In genomic region chr12:64695550-64695949, GRCh38 we compare ENCODE assay signal across 12 cellular contexts.
DNase-seq lines count a peak whose midpoint lies in the region; ATAC-seq and TF ChIP-seq lines count a peak whose summit lies in the region.
"Had no signal": no experiment of that assay in that cellular context is flagged by ENCODE, and none has a peak within 500 bp of the region (broad histone marks: within the 10 kb centered on the region; RNA-seq: fewer than 3 reads in every experiment).

No MANE protein-coding gene starts in this region.

- CTCF ChIA-PET in T-cell (lab: Charles Lee) = interaction anchor here (0.7 to 5.0 kb wide), 9 partner anchors 15 to 146 kb away, joined by 3 to 110 read pairs (median 3); partner anchors contain the start of gene RASSF3 (in 1 of the 2)

- no peak overlapping the region for H3K4me3 ChIP-seq in esophagus muscularis mucosa
- no peak overlapping the region for H3K4me3 ChIP-seq in stomach
- no peak overlapping the region for H3K4me3 ChIP-seq in hepatocyte
- H3K4me3 ChIP-seq: adrenal gland, thyroid gland had no signal

- H3K79me2 ChIP-seq in hepatocyte = no peaks in the 10 kb centered on the region

- WGBS in esophagus muscularis mucosa = 75% methylated on average over 5 of the region's 5 CpGs
- WGBS in stomach, 5 donors = 70 to 79% (median 72%) methylated on average over 5 of the region's 5 CpGs
- WGBS in hepatocyte (ENCODE audit: low lambda C conversion rate, missing lambda C conversion rate) = 69% methylated on average over 5 of the region's 5 CpGs

- TF ChIP-seq POLR2A in esophagus muscularis mucosa (IDR thresholded peaks at IDR 0.05; ENCODE audit: low read depth) (no peak), stomach (IDR thresholded peaks at IDR 0.05) (no peak)

- H3K9me3 Mint-ChIP-seq in activated CD4-positive, alpha-beta T cell treated with anti-CD3 and anti-CD28 coated beads, Interleukin-2, amount 10 ng/mL, durations not matched to agents 24 days and 14 days = no peaks in the 10 kb centered on the region
- H3K9me3 Mint-ChIP-seq in T-cell = no peaks in the 10 kb centered on the region

- no peaks in the 10 kb centered on the region for H4K20me1 ChIP-seq in hepatocyte (ENCODE audit: insufficient read depth, poor library complexity, severe bottlenecking)

- intact Hi-C loops in activated CD4-positive, alpha-beta T cell treated with anti-CD3 and anti-CD28 coated beads, Interleukin-2, amount 10 ng/mL, durations not matched to agents 24 days and 14 days (cut with micrococcal nuclease) = no loop called here
- intact Hi-C loops in esophagus muscularis mucosa (cut with DNase I) = loop anchor here (2.0 to 5.0 kb wide), 2 partner anchors 85 to 243 kb away; partner anchors contain the start of genes RASSF3 and TBK1
- intact Hi-C loops in stomach (cut with DNase I; ENCODE audit: low total_unique reads) = no loop called here

- peaks cover 52% of the 10 kb centered on the region for H3K4me1 Mint-ChIP-seq in activated CD4-positive, alpha-beta T cell treated with anti-CD3 and anti-CD28 coated beads, Interleukin-2, amount 10 ng/mL, durations not matched to agents 24 days and 14 days
- H3K4me1 Mint-ChIP-seq in T-cell = peaks cover 75 to 81% (median 79%) of the 10 kb centered on the region in 3 donors

- H3K9me3 ChIP-seq in esophagus muscularis mucosa (no peaks in the 10 kb centered on the region), stomach (no peaks in the 10 kb centered on the region), hepatocyte (ENCODE audit: low read depth) (no peaks in the 10 kb centered on the region)
- H3K9me3 ChIP-seq: adrenal gland, thyroid gland had no signal

- ATAC-seq in T-cell (replicated peaks in 1 of 4) (no peak), HG03442 (IDR thresholded peaks at IDR 0.05; ENCODE audit: unreplicated experiment) (no peak)

- H3K9me2 ChIP-seq in hepatocyte (replicated peaks; ENCODE audit: insufficient read depth) = no peaks in the 10 kb centered on the region

- no peak overlapping the region for H3K4me3 Mint-ChIP-seq in activated CD4-positive, alpha-beta T cell treated with anti-CD3 and anti-CD28 coated beads, Interleukin-2, amount 10 ng/mL, durations not matched to agents 24 days and 14 days
- peak overlapping the region in 1 of 3 donors; percentile 46 for H3K4me3 Mint-ChIP-seq in T-cell

- no peak for TF ChIP-seq EP300 in esophagus muscularis mucosa (IDR thresholded peaks at IDR 0.05)
- no peak for TF ChIP-seq EP300 in stomach (IDR thresholded peaks at IDR 0.05)

- H3K4me2 ChIP-seq in hepatocyte = no peak overlapping the region

- H3K27ac ChIP-seq in esophagus muscularis mucosa (replicated peaks in 1 of 4) (peak overlapping the region; percentile 22 to 44 (median 40)), stomach (peak overlapping the region in 4 of 5 donors; percentile 8 to 60 (median 20)), hepatocyte (no peak overlapping the region)
- H3K27ac ChIP-seq: thyroid gland had no signal

- H3K36me3 ChIP-seq in esophagus muscularis mucosa = peaks cover 7 to 39% (median 20%) of the 10 kb centered on the region in 4 donors
- peaks cover 9 to 48% (median 39%) of the 10 kb centered on the region in 4 donors for H3K36me3 ChIP-seq in stomach
- H3K36me3 ChIP-seq in hepatocyte (replicated peaks; ENCODE audit: insufficient read depth, low read depth) = no peaks in the 10 kb centered on the region
- H3K36me3 ChIP-seq: thyroid gland had no signal

- H3K4me1 ChIP-seq in esophagus muscularis mucosa (peaks cover 16 to 44% (median 41%) of the 10 kb centered on the region in 4 donors), stomach (peaks cover 0 to 68% (median 30%) of the 10 kb centered on the region in 4 donors), hepatocyte (ENCODE audit: insufficient read depth) (no peaks in the 10 kb centered on the region)

- H2AFZ ChIP-seq in hepatocyte = no peak overlapping the region

- POLR2A ChIA-PET in T-cell (lab: Charles Lee) = interaction anchor here (0.5 to 1.0 kb wide), 4 partner anchors 26 to 146 kb away, joined by 3 to 10 read pairs (median 4); partner anchors contain the start of gene RASSF3 (in 1 of the 2)

- H3K27ac Mint-ChIP-seq in activated CD4-positive, alpha-beta T cell treated with anti-CD3 and anti-CD28 coated beads, Interleukin-2, amount 10 ng/mL, durations not matched to agents 24 days and 14 days = peak overlapping the region; percentile 1
- H3K27ac Mint-ChIP-seq in T-cell = peak overlapping the region; percentile 92 to 93

- H3K27me3 Mint-ChIP-seq in activated CD4-positive, alpha-beta T cell treated with anti-CD3 and anti-CD28 coated beads, Interleukin-2, amount 10 ng/mL, durations not matched to agents 24 days and 14 days = no peaks in the 10 kb centered on the region
- H3K27me3 Mint-ChIP-seq in T-cell = no peaks in the 10 kb centered on the region

- no peaks in the 10 kb centered on the region for H3K27me3 ChIP-seq in esophagus muscularis mucosa
- no peaks in the 10 kb centered on the region for H3K27me3 ChIP-seq in stomach
- H3K27me3 ChIP-seq in hepatocyte = no peaks in the 10 kb centered on the region
- H3K27me3 ChIP-seq: adrenal gland, thyroid gland had no signal

- H3K36me3 Mint-ChIP-seq in activated CD4-positive, alpha-beta T cell treated with anti-CD3 and anti-CD28 coated beads, Interleukin-2, amount 10 ng/mL, durations not matched to agents 24 days and 14 days (ENCODE audit: low read depth) = peaks cover 50% of the 10 kb centered on the region
- H3K36me3 Mint-ChIP-seq in T-cell = peaks cover 58% of the 10 kb centered on the region

- DNase-seq in activated CD4-positive, alpha-beta T cell treated with anti-CD3 and anti-CD28 coated beads, Interleukin-2, amount 10 ng/mL, durations not matched to agents 24 days and 14 days = no peak
- no peak for DNase-seq in activated CD4-positive, alpha-beta T cell treated with anti-CD3 and anti-CD28 coated beads, Interleukin-2, amount 50 U/mL, for 4 hours
- DNase-seq in T-cell = no peak
- DNase-seq in esophagus muscularis mucosa (ENCODE audit: extremely low spot score) = no peak
- DNase-seq in stomach = no peak
- DNase-seq in AG20443 (ENCODE audit: low spot score) = no peak
- no peak for DNase-seq in hepatocyte (ENCODE audit: low spot score)
- DNase-seq: adrenal gland, NCI-H1048, SHP77 treated with DMSO at 0.1 percent for 48 hours, thyroid gland had no signal

- no peak for TF ChIP-seq CTCF in esophagus muscularis mucosa (IDR thresholded peaks at IDR 0.05)
- TF ChIP-seq CTCF in stomach (IDR thresholded peaks at IDR 0.05) = no peak
- no peak for TF ChIP-seq CTCF in hepatocyte (IDR thresholded peaks at IDR 0.05; ENCODE audit: poor library complexity)
